In the genomic region with DNA sequence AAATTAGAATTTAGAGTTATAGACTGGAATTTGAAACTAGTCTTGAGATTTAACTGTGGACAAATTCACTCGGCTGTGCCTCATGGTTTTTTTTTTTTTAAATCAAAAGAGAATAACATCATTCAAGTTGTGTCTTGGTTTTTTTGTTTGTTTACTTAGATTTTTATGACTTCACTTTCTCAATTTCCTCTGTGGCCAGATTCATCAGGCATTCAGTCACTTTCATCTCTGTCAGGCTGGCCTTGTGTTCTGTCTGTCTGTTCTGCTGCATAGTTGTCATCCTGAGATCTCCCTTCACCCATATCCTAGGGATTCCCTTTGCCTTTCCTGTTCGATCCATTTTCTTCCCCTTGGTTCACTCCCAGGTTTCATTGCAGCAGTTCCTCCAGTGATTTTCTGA, we compare ENCODE assay signal across 12 cellular contexts. TPM values are rescaled to one million over a fixed set of nuclear protein-coding genes. Genes with fewer than 3 reads are reported as not detected.
DNase-seq lines count a peak whose midpoint lies in the region; ATAC-seq and TF ChIP-seq lines count a peak whose summit lies in the region.
"Had no signal": no experiment of that assay in that cellular context is flagged by ENCODE, and none has a peak within 500 bp of the region (broad histone marks: within the 10 kb centered on the region; RNA-seq: fewer than 3 reads in every experiment).

No MANE protein-coding gene starts in this region.

- H3K9me3 ChIP-seq in RWPE2 (ENCODE audit: severe bottlenecking) = no peaks in the 10 kb centered on the region
- H3K9me3 ChIP-seq: esophagus squamous epithelium had no signal

- H3K27me3 Mint-ChIP-seq in activated T-cell treated with anti-CD3 and anti-CD28 coated beads, Interleukin-2, amount 50 U/mL, for 72 hours (ENCODE audit: low read depth) = no peaks in the 10 kb centered on the region

- no peaks in the 10 kb centered on the region for H3K36me3 Mint-ChIP-seq in activated T-cell treated with anti-CD3 and anti-CD28 coated beads, Interleukin-2, amount 50 U/mL, for 72 hours (ENCODE audit: insufficient read depth in 2 of 2)
- no peaks in the 10 kb centered on the region for H3K36me3 Mint-ChIP-seq in stimulated activated effector memory CD8-positive, alpha-beta T cell treated with anti-CD3 and anti-CD28 coated beads, Interleukin-12 subunit alpha, Interleukin-12 subunit beta, amount 100 ng/mL, for 72 hours

- H3K4me1 ChIP-seq in RWPE2 (ENCODE audit: insufficient read depth, poor library complexity, severe bottlenecking) = peaks cover 52% of the 10 kb centered on the region

- peak overlapping the region; percentile 7 for H3K27ac ChIP-seq in RWPE2 (ENCODE audit: poor library complexity, severe bottlenecking)
- H3K27ac ChIP-seq: esophagus squamous epithelium had no signal

- no peaks in the 10 kb centered on the region for H3K9me3 Mint-ChIP-seq in activated T-cell treated with anti-CD3 and anti-CD28 coated beads, Interleukin-2, amount 50 U/mL, for 72 hours
- H3K9me3 Mint-ChIP-seq in stimulated activated effector memory CD8-positive, alpha-beta T cell treated with anti-CD3 and anti-CD28 coated beads, Interleukin-12 subunit alpha, Interleukin-12 subunit beta, amount 100 ng/mL, for 72 hours = no peaks in the 10 kb centered on the region

- no peak for DNase-seq in activated T-cell treated with anti-CD3 and anti-CD28 coated beads, Interleukin-2, amount 50 U/mL, for 72 hours
- DNase-seq in activated T-cell treated with anti-CD3 and anti-CD28 coated beads, Interleukin-2, amount 50 U/mL, for 1 hour = no peak
- DNase-seq in RWPE2 (ENCODE audit: low spot score) = no peak
- peak; percentile 40 for DNase-seq in epithelial cell of esophagus (ENCODE audit: low read depth)
- DNase-seq in stimulated activated effector memory CD8-positive, alpha-beta T cell treated with anti-CD3 and anti-CD28 coated beads, Interleukin-12 subunit alpha, Interleukin-12 subunit beta, amount 100 ng/mL, for 72 hours (ENCODE audit: low spot score in 2 of 2) = no peak
- DNase-seq in OCI-M1 (lab: John Stamatoyannopoulos, UW) = no peak
- DNase-seq in cerebellar cortex (ENCODE audit: low spot score) = no peak
- DNase-seq: activated effector memory CD4-positive, alpha-beta T cell treated with Interleukin-2 at 50 U/mL for 16 hours; AML-193; esophagus squamous epithelium; small intestine had no signal

- H3K36me3 ChIP-seq in RWPE2 (ENCODE audit: low read depth) = peaks cover 4% of the 10 kb centered on the region; the same call in 1 of the 2 replicates
- H3K36me3 ChIP-seq: esophagus squamous epithelium had no signal

- TF ChIP-seq CTCF in RWPE2 (IDR thresholded peaks at IDR 0.05; ENCODE audit: poor library complexity, severe bottlenecking) (no peak), epithelial cell of esophagus (IDR thresholded peaks at IDR 0.05; ENCODE audit: insufficient read depth, low read depth, low read length, missing control alignments) (no peak)

- peak overlapping the region; percentile 17 for H3K27ac Mint-ChIP-seq in activated T-cell treated with anti-CD3 and anti-CD28 coated beads, Interleukin-2, amount 50 U/mL, for 72 hours
- no peak overlapping the region for H3K27ac Mint-ChIP-seq in stimulated activated effector memory CD8-positive, alpha-beta T cell treated with anti-CD3 and anti-CD28 coated beads, Interleukin-12 subunit alpha, Interleukin-12 subunit beta, amount 100 ng/mL, for 72 hours

- H3K4me3 ChIP-seq in RWPE2 (ENCODE audit: severe bottlenecking) (no peak overlapping the region), epithelial cell of esophagus (ENCODE audit: low read length) (no peak overlapping the region)
- H3K4me3 ChIP-seq: esophagus squamous epithelium had no signal

- peaks cover 67% of the 10 kb centered on the region for H3K4me1 Mint-ChIP-seq in activated T-cell treated with anti-CD3 and anti-CD28 coated beads, Interleukin-2, amount 50 U/mL, for 72 hours (ENCODE audit: low read depth)
- peaks cover 48% of the 10 kb centered on the region for H3K4me1 Mint-ChIP-seq in stimulated activated effector memory CD8-positive, alpha-beta T cell treated with anti-CD3 and anti-CD28 coated beads, Interleukin-12 subunit alpha, Interleukin-12 subunit beta, amount 100 ng/mL, for 72 hours

- peak; percentile 69 for ATAC-seq in activated T-cell treated with anti-CD3 and anti-CD28 coated beads, Interleukin-2, amount 50 U/mL, for 72 hours (replicated peaks in 1 of 2)
- peak; percentile 30; the same call in 2 of the 3 replicates for ATAC-seq in RWPE2 (ENCODE audit: low read depth)
- ATAC-seq in stimulated activated effector memory CD8-positive, alpha-beta T cell treated with anti-CD3 and anti-CD28 coated beads, Interleukin-12 subunit alpha, Interleukin-12 subunit beta, amount 100 ng/mL, for 72 hours = peak; percentile 74
- no peak for ATAC-seq in GM21786 (IDR thresholded peaks at IDR 0.05; ENCODE audit: unreplicated experiment)

- no peaks in the 10 kb centered on the region for H3K27me3 ChIP-seq in RWPE2 (ENCODE audit: insufficient read depth, poor library complexity, severe bottlenecking)
- H3K27me3 ChIP-seq: esophagus squamous epithelium had no signal

- peak overlapping the region; percentile 29 to 55 for H3K4me3 Mint-ChIP-seq in activated T-cell treated with anti-CD3 and anti-CD28 coated beads, Interleukin-2, amount 50 U/mL, for 72 hours
- no peak overlapping the region for H3K4me3 Mint-ChIP-seq in stimulated activated effector memory CD8-positive, alpha-beta T cell treated with anti-CD3 and anti-CD28 coated beads, Interleukin-12 subunit alpha, Interleukin-12 subunit beta, amount 100 ng/mL, for 72 hours

RNA-seq across cellular contexts. Expression of a gene that starts 10.0 kb away (rescaled TPM):
- 10 to 100 TPM; 80.6 to 95.5 TPM for total RNA-seq in activated T-cell treated with anti-CD3 and anti-CD28 coated beads, Interleukin-2, amount 50 U/mL, for 72 hours
